8 cellular contexts compared by ENCODE assay signal in genomic region chr19:52923782-52924593, GRCh38. TPM values are rescaled to one million over a fixed set of nuclear protein-coding genes. Genes with fewer than 3 reads are reported as not detected.
DNase-seq lines count a peak whose midpoint lies in the region; ATAC-seq and TF ChIP-seq lines count a peak whose summit lies in the region.

No MANE protein-coding gene starts in this region.

- TF ChIP-seq POLR2A in NB4 (IDR thresholded peaks at IDR 0.05; ENCODE audit: extremely low read depth, insufficient read length), result no peak
- no peak for TF ChIP-seq POLR2A in breast epithelium (IDR thresholded peaks at IDR 0.05)

- no peaks in the 10 kb centered on the region for H3K4me1 ChIP-seq in breast epithelium

- H3K27me3 ChIP-seq in breast epithelium, result no peaks in the 10 kb centered on the region

- H3K9me3 ChIP-seq in breast epithelium, result no peaks in the 10 kb centered on the region

- H3K27ac ChIP-seq in breast epithelium (peak overlapping the region; percentile 95 to 98), temporal lobe (ENCODE audit: low read depth, low read length) (peak overlapping the region; percentile 33)

- DNase-seq in DMS153 (lab: John Stamatoyannopoulos, UW), result peak; percentile 43
- peak; percentile 89 for DNase-seq in NB4 (ENCODE audit: low read depth)
- peak in 1 of 2 donors; percentile 44 for DNase-seq in breast epithelium (ENCODE audit: low spot score in 2 of 2)
- DNase-seq in left lobe of liver (ENCODE audit: low spot score), result no peak

- peak overlapping the region; percentile 94 for H3K4me3 ChIP-seq in NB4 (ENCODE audit: low read depth, low read length)
- peak overlapping the region; percentile 67 to 81 (median 76) for H3K4me3 ChIP-seq in breast epithelium

- no peaks in the 10 kb centered on the region for H3K36me3 ChIP-seq in breast epithelium

- intact Hi-C loops in breast epithelium (cut with DNase I; ENCODE audit: low total_unique reads), result no loop called here

- ATAC-seq in left lobe of liver (peak; percentile 17), GM21381 (IDR thresholded peaks at IDR 0.05; ENCODE audit: unreplicated experiment) (no peak), HG03571 (IDR thresholded peaks at IDR 0.05; ENCODE audit: unreplicated experiment) (no peak), HG03442 (IDR thresholded peaks at IDR 0.05; ENCODE audit: unreplicated experiment) (no peak)

- TF ChIP-seq CTCF in NB4 (IDR thresholded peaks at IDR 0.05; ENCODE audit: low read depth, low read length) (no peak), breast epithelium (IDR thresholded peaks at IDR 0.05) (no peak)

RNA-seq across cellular contexts. Expression of gene ZNF888, which starts 0.8 kb away (rescaled TPM):
- total RNA-seq in breast epithelium (1 to 10 TPM; 4.5 to 10.0 (median 5.2) TPM), left lobe of liver (0.70 TPM), temporal lobe (3.0 TPM)

RNA-seq across cellular contexts. Expression of gene ZNF320, which starts 26.6 kb away (rescaled TPM):
- total RNA-seq in breast epithelium (10 to 100 TPM; 15.2 to 22.0 (median 18.4) TPM), left lobe of liver (1.2 TPM), temporal lobe (27.3 TPM)

RNA-seq across cellular contexts. Expression of gene ZNF816, which starts 38.7 kb away (rescaled TPM):
- total RNA-seq in breast epithelium (10 to 100 TPM in 2 of 3 donors, 1 to 10 TPM in 1; 7.5 to 16.5 (median 15.1) TPM), left lobe of liver (0.75 TPM), temporal lobe (4.2 TPM)
